13 cellular contexts compared by ENCODE assay signal in genomic region chr12:54393743-54394142, GRCh38. TPM values are rescaled to one million over a fixed set of nuclear protein-coding genes. Genes with fewer than 3 reads are reported as not detected.
DNase-seq lines count a peak whose midpoint lies in the region; ATAC-seq and TF ChIP-seq lines count a peak whose summit lies in the region.
"Had no signal": no experiment of that assay in that cellular context is flagged by ENCODE, and none has a peak within 500 bp of the region (broad histone marks: within the 10 kb centered on the region; RNA-seq: fewer than 3 reads in every experiment).

No MANE protein-coding gene starts in this region.

- no peak for DNase-seq in activated naive CD4-positive, alpha-beta T cell treated with anti-CD3 and anti-CD28 coated beads, Interleukin-2, amount 10 ng/mL, durations not matched to agents 7 days and 5 days
- no peak for DNase-seq in activated naive CD4-positive, alpha-beta T cell (lab: John Stamatoyannopoulos, UW)
- DNase-seq in RWPE2 (ENCODE audit: low spot score) = no peak
- no peak for DNase-seq in stimulated activated naive B cell treated with anti-CD40 and anti-IgM and Interleukin-4, amounts not matched to agents 10 μg/mL and 1 μg/mL and 100 μg/mL, for 72 hours
- DNase-seq in pons (ENCODE audit: low spot score) = no peak
- no peak for DNase-seq in erythroblast (lab: John Stamatoyannopoulos, UW)
- no peak for DNase-seq in G401 (ENCODE audit: low spot score)
- DNase-seq: DMS79 had no signal

- H3K4me1 Mint-ChIP-seq in activated naive CD4-positive, alpha-beta T cell treated with anti-CD3 and anti-CD28 coated beads, Interleukin-2, amount 10 ng/mL, durations not matched to agents 7 days and 5 days = peaks cover 39% of the 10 kb centered on the region
- peaks cover 34 to 56% of the 10 kb centered on the region in 2 donors for H3K4me1 Mint-ChIP-seq in stimulated activated naive B cell treated with anti-CD40 and anti-IgM and Interleukin-4, amounts not matched to agents 10 μg/mL and 1 μg/mL and 100 μg/mL, for 72 hours

- peaks cover 47% of the 10 kb centered on the region for H3K36me3 ChIP-seq in RWPE2 (ENCODE audit: low read depth)

- peak overlapping the region; percentile 20 for H3K27ac Mint-ChIP-seq in activated naive CD4-positive, alpha-beta T cell treated with anti-CD3 and anti-CD28 coated beads, Interleukin-2, amount 10 ng/mL, durations not matched to agents 7 days and 5 days
- peak overlapping the region; percentile 87 for H3K27ac Mint-ChIP-seq in stimulated activated naive B cell treated with anti-CD40 and anti-IgM and Interleukin-4, amounts not matched to agents 10 μg/mL and 1 μg/mL and 100 μg/mL, for 72 hours
- H3K27ac Mint-ChIP-seq: activated T-cell treated with anti-CD3 and anti-CD28 coated beads, Interleukin-2, amount 50 U/mL, for 72 hours; WTC11 had no signal

- no peak for TF ChIP-seq POLR2A in erythroblast (IDR thresholded peaks at IDR 0.05; ENCODE audit: low read length)

- peaks cover 8% of the 10 kb centered on the region for H3K27me3 Mint-ChIP-seq in activated naive CD4-positive, alpha-beta T cell treated with anti-CD3 and anti-CD28 coated beads, Interleukin-2, amount 10 ng/mL, durations not matched to agents 7 days and 5 days
- H3K27me3 Mint-ChIP-seq in stimulated activated naive B cell treated with anti-CD40 and anti-IgM and Interleukin-4, amounts not matched to agents 10 μg/mL and 1 μg/mL and 100 μg/mL, for 72 hours = no peaks in the 10 kb centered on the region

- peaks cover 16% of the 10 kb centered on the region for H3K4me1 ChIP-seq in RWPE2 (ENCODE audit: insufficient read depth, poor library complexity, severe bottlenecking)
- H3K4me1 ChIP-seq: SJSA1 had no signal

- CTCF ChIA-PET in activated naive CD4-positive, alpha-beta T cell treated with anti-CD3 and anti-CD28 coated beads, Interleukin-2, amount 10 ng/mL, durations not matched to agents 7 days and 5 days (lab: Charles Lee) = interaction anchor here (0.8 to 4.0 kb wide), 12 partner anchors 10 to 180 kb away, joined by 3 to 26 read pairs (median 3); no protein-coding TSS in a partner anchor

- H3K9me3 ChIP-seq in RWPE2 (ENCODE audit: severe bottlenecking) (no peaks in the 10 kb centered on the region), iPS-18c (ENCODE audit: control insufficient read depth, insufficient read depth, low read length) (peaks cover 2% of the 10 kb centered on the region)
- H3K9me3 ChIP-seq: SJSA1 had no signal

- peaks cover 57% of the 10 kb centered on the region for H3K36me3 Mint-ChIP-seq in activated naive CD4-positive, alpha-beta T cell treated with anti-CD3 and anti-CD28 coated beads, Interleukin-2, amount 10 ng/mL, durations not matched to agents 7 days and 5 days
- no peaks in the 10 kb centered on the region for H3K36me3 Mint-ChIP-seq in stimulated activated naive B cell treated with anti-CD40 and anti-IgM and Interleukin-4, amounts not matched to agents 10 μg/mL and 1 μg/mL and 100 μg/mL, for 72 hours

- H3K27ac ChIP-seq in RWPE2 (ENCODE audit: poor library complexity, severe bottlenecking) = peak overlapping the region; percentile 67
- H3K27ac ChIP-seq: hepatocyte, SJSA1 had no signal

- no peaks in the 10 kb centered on the region for H3K9me3 Mint-ChIP-seq in activated naive CD4-positive, alpha-beta T cell treated with anti-CD3 and anti-CD28 coated beads, Interleukin-2, amount 10 ng/mL, durations not matched to agents 7 days and 5 days
- H3K9me3 Mint-ChIP-seq in stimulated activated naive B cell treated with anti-CD40 and anti-IgM and Interleukin-4, amounts not matched to agents 10 μg/mL and 1 μg/mL and 100 μg/mL, for 72 hours = no peaks in the 10 kb centered on the region
- H3K9me3 Mint-ChIP-seq: activated T-cell treated with anti-CD3 and anti-CD28 coated beads, Interleukin-2, amount 50 U/mL, for 72 hours; WTC11 had no signal

- H3K4me3 ChIP-seq in RWPE2 (ENCODE audit: severe bottlenecking) (no peak overlapping the region), iPS-18c (ENCODE audit: insufficient read depth, low read depth, low read length) (peak overlapping the region; percentile 9; the same call in 1 of the 2 replicates)
- H3K4me3 ChIP-seq: hepatocyte, SJSA1 had no signal

- no peak for TF ChIP-seq CTCF in RWPE2 (IDR thresholded peaks at IDR 0.05; ENCODE audit: poor library complexity, severe bottlenecking)

- H3K27me3 ChIP-seq in RWPE2 (ENCODE audit: insufficient read depth, poor library complexity, severe bottlenecking) = no peaks in the 10 kb centered on the region
- H3K27me3 ChIP-seq: hepatocyte, SJSA1 had no signal

- no peak for ATAC-seq in RWPE2 (ENCODE audit: low read depth)
- ATAC-seq in stimulated activated naive B cell treated with anti-CD40 and anti-IgM and Interleukin-4, amounts not matched to agents 10 μg/mL and 1 μg/mL and 100 μg/mL, for 72 hours (replicated peaks) = no peak
- ATAC-seq: activated T-cell treated with anti-CD3 and anti-CD28 coated beads, Interleukin-2, amount 50 U/mL, for 72 hours had no signal

- no peak overlapping the region for H3K4me3 Mint-ChIP-seq in activated naive CD4-positive, alpha-beta T cell treated with anti-CD3 and anti-CD28 coated beads, Interleukin-2, amount 10 ng/mL, durations not matched to agents 7 days and 5 days
- no peak overlapping the region for H3K4me3 Mint-ChIP-seq in stimulated activated naive B cell treated with anti-CD40 and anti-IgM and Interleukin-4, amounts not matched to agents 10 μg/mL and 1 μg/mL and 100 μg/mL, for 72 hours
- H3K4me3 Mint-ChIP-seq: activated T-cell treated with anti-CD3 and anti-CD28 coated beads, Interleukin-2, amount 50 U/mL, for 72 hours; WTC11 had no signal

- in situ Hi-C loops in G401 (cut with HindIII; ENCODE audit: low sequenced_read_pairs) = loop anchor here (10.0 kb wide), 1 partner anchor 61 kb away; no protein-coding TSS in a partner anchor

RNA-seq across cellular contexts. Expression of gene ZNF385A, which starts 9.2 kb away (rescaled TPM):
- total RNA-seq in G401 (2014; rRNA removed; shearing (Covaris generic)) = 6.0 and 8.6 TPM in 2 replicates

RNA-seq across cellular contexts. Expression of gene ITGA5, which starts 25.3 kb away (rescaled TPM):
- total RNA-seq in G401 (2014; rRNA removed; shearing (Covaris generic)) = 49.1 and 58.8 TPM in 2 replicates

RNA-seq across cellular contexts. Expression of gene GPR84, which starts 29.5 kb away (rescaled TPM):
- 1.0 TPM in 1 of 2 replicates, not detected in the other for total RNA-seq in G401 (2014; rRNA removed; shearing (Covaris generic))
- total RNA-seq: SJSA1 had no signal
